Comparison of ENCODE assay signal across 22 cellular contexts in the genomic region with DNA sequence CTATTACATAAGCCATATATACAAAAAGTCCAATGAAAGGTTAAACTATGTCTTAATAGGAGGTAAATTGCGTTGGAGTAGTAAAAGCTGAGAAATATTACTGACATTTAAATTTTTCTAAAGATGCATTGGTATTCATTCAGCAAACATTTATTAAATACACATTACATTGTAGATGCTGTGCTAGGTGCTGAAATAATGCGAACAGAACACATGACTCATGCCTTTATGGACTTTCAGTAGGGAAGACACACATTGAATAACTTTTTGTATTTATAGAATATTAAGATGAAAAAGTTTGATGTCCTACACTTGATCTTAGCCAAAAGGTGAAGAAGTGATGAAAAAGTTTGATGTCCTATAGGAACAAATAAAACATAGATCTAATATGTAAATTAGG.
"Had no signal": no experiment of that assay in that cellular context is flagged by ENCODE, and none has a peak within 500 bp of the region (broad histone marks: within the 10 kb centered on the region; RNA-seq: fewer than 3 reads in every experiment).

No MANE protein-coding gene starts in this region.

- H3K27me3 ChIP-seq: brain microvascular endothelial cell, heart left ventricle, neural progenitor cell, ovary, stomach, testis, upper lobe of left lung had no signal

- H3K9me3 Mint-ChIP-seq: endodermal cell, neural progenitor cell, WTC11 had no signal

- H3K27me3 Mint-ChIP-seq: activated CD4-positive, alpha-beta memory T cell treated with anti-CD3 and anti-CD28 coated beads, Interleukin-2, amount 10 ng/mL, durations not matched to agents 7 days and 5 days; activated naive CD4-positive, alpha-beta T cell treated with anti-CD3 and anti-CD28 coated beads, Interleukin-2, amount 50 U/mL, for 24 hours; naive B cell; T-helper 17 cell had no signal

- H3K4me3 Mint-ChIP-seq: activated CD4-positive, alpha-beta memory T cell treated with anti-CD3 and anti-CD28 coated beads, Interleukin-2, amount 10 ng/mL, durations not matched to agents 7 days and 5 days; activated naive CD4-positive, alpha-beta T cell treated with anti-CD3 and anti-CD28 coated beads, Interleukin-2, amount 50 U/mL, for 24 hours; activated T-cell treated with anti-CD3 and anti-CD28 coated beads, Interleukin-2, amount 50 U/mL, for 4 hours; endodermal cell; naive B cell; neural progenitor cell; T-helper 17 cell; WTC11 had no signal

- ATAC-seq: activated T-cell treated with anti-CD3 and anti-CD28 coated beads, Interleukin-2, amount 50 U/mL, for 4 hours; heart left ventricle; sciatic nerve; T-helper 17 cell; WTC11 had no signal

- H3K4me1 ChIP-seq: heart left ventricle, stomach, testis, upper lobe of left lung had no signal

- DNase-seq: activated CD4-positive, alpha-beta memory T cell treated with anti-CD3 and anti-CD28 coated beads, Interleukin-2, amount 10 ng/mL, durations not matched to agents 7 days and 5 days; activated CD4-positive, alpha-beta T cell treated with anti-CD3 and anti-CD28 coated beads for 4 hours; activated effector memory CD4-positive, alpha-beta T cell treated with Interleukin-2 at 50 U/mL for 16 hours; activated T-cell treated with anti-CD3 and anti-CD28 coated beads, Interleukin-2, amount 50 U/mL, for 4 hours; amniotic stem cell; brain microvascular endothelial cell; endodermal cell; heart left ventricle; naive B cell; ovary; stimulated activated CD4-positive, alpha-beta T cell treated with anti-CD3 and anti-CD28 coated beads, Interleukin-1b, Interleukin-23, amount 100 ng/mL, for 48 hours; stomach; T-helper 17 cell; testis; upper lobe of left lung had no signal

- H3K27ac ChIP-seq: brain microvascular endothelial cell, heart left ventricle, neural progenitor cell, ovary, stomach, testis, upper lobe of left lung had no signal

- FAIRE-seq: frontal cortex, islet of Langerhans had no signal

- H3K4me3 ChIP-seq: heart left ventricle, lung, neural progenitor cell, ovary, stomach, testis, upper lobe of left lung had no signal

- H3K9me3 ChIP-seq: heart left ventricle, ovary, stomach, testis, upper lobe of left lung had no signal

- H3K36me3 ChIP-seq: brain microvascular endothelial cell, heart left ventricle, neural progenitor cell, ovary, stomach, upper lobe of left lung had no signal

- H3K4me1 Mint-ChIP-seq: activated CD4-positive, alpha-beta memory T cell treated with anti-CD3 and anti-CD28 coated beads, Interleukin-2, amount 10 ng/mL, durations not matched to agents 7 days and 5 days; activated naive CD4-positive, alpha-beta T cell treated with anti-CD3 and anti-CD28 coated beads, Interleukin-2, amount 50 U/mL, for 24 hours; endodermal cell; naive B cell; T-helper 17 cell; WTC11 had no signal

- H3K27ac Mint-ChIP-seq: activated CD4-positive, alpha-beta memory T cell treated with anti-CD3 and anti-CD28 coated beads, Interleukin-2, amount 10 ng/mL, durations not matched to agents 7 days and 5 days; activated naive CD4-positive, alpha-beta T cell treated with anti-CD3 and anti-CD28 coated beads, Interleukin-2, amount 50 U/mL, for 24 hours; endodermal cell; naive B cell; neural progenitor cell; T-helper 17 cell; WTC11 had no signal

- H2AFZ ChIP-seq: neural progenitor cell had no signal

- H3K4me2 ChIP-seq: neural progenitor cell had no signal

- H3K36me3 Mint-ChIP-seq: activated naive CD4-positive, alpha-beta T cell treated with anti-CD3 and anti-CD28 coated beads, Interleukin-2, amount 50 U/mL, for 24 hours; naive B cell; neural progenitor cell; WTC11 had no signal

- H3K9ac ChIP-seq: neural progenitor cell had no signal
